Comparison of ENCODE assay signal across 12 cellular contexts in genomic region chr12:107125833-107126232, GRCh38. TPM values are rescaled to one million over a fixed set of nuclear protein-coding genes. Genes with fewer than 3 reads are reported as not detected.
DNase-seq lines count a peak whose midpoint lies in the region; ATAC-seq and TF ChIP-seq lines count a peak whose summit lies in the region.
"Had no signal": no experiment of that assay in that cellular context is flagged by ENCODE, and none has a peak within 500 bp of the region (broad histone marks: within the 10 kb centered on the region; RNA-seq: fewer than 3 reads in every experiment).

No MANE protein-coding gene starts in this region.

- no peaks in the 10 kb centered on the region for H3K36me3 ChIP-seq in PC-3 (ENCODE audit: low read depth, low read length)

- H3K27ac ChIP-seq in PC-3 (ENCODE audit: low read length) = no peak overlapping the region

- DNase-seq in NCI-H1105 (lab: John Stamatoyannopoulos, UW) (peak; percentile 32), NCI-H1436 treated with DMSO at 0.1 percent for 48 hours (lab: John Stamatoyannopoulos, UW) (peak; percentile 52), NCI-H69 (lab: John Stamatoyannopoulos, UW) (peak; percentile 95), left colon (no peak), epidermal melanocyte (ENCODE audit: insufficient read length, low spot score) (no peak), PC-3 (no peak)
- DNase-seq: CD4-positive, alpha-beta memory T cell; NCI-H226; SIG-M5; T-helper 17 cell had no signal

- no peaks in the 10 kb centered on the region for H4K20me1 ChIP-seq in PC-3 (ENCODE audit: low read length)

- peak; percentile 50 for ATAC-seq in left colon
- no peak for ATAC-seq in HG02840 (IDR thresholded peaks at IDR 0.05; ENCODE audit: low FRiP score, unreplicated experiment)
- ATAC-seq in PC-3 = no peak
- ATAC-seq: GM23338, T-helper 17 cell had no signal

- no peaks in the 10 kb centered on the region for H3K9me3 ChIP-seq in PC-3 (ENCODE audit: low read length)

- CTCF ChIA-PET in PC-3 (lab: Charles Lee) = no interaction called here

- no peak overlapping the region for H3K9ac ChIP-seq in PC-3 (ENCODE audit: low read length)

- no peaks in the 10 kb centered on the region for H3K4me1 ChIP-seq in PC-3 (ENCODE audit: insufficient read depth, low read length)

- H3K4me3 ChIP-seq in PC-3 (ENCODE audit: low read length) = no peak overlapping the region
- H3K4me3 ChIP-seq: GM23338 had no signal

- TF ChIP-seq CTCF in PC-3 (conservative IDR thresholded peaks at IDR 0.05; ENCODE audit: low read depth, low read length) = no peak

- POLR2A ChIA-PET in PC-3 (lab: Charles Lee; ENCODE audit: unreplicated experiment) = no interaction called here

- intact Hi-C loops in left colon (cut with DNase I, micrococcal nuclease) (no loop called here), PC-3 (cut with micrococcal nuclease) (no loop called here)

- no peak overlapping the region for H3K4me2 ChIP-seq in PC-3 (ENCODE audit: low read length)
- H3K4me2 ChIP-seq: GM23338 had no signal

- peaks cover 11% of the 10 kb centered on the region; the same call in 1 of the 2 replicates for H3K27me3 ChIP-seq in PC-3 (ENCODE audit: low read length)

- no TSS peak for BruUV-seq in PC-3 (replicated peaks; lab: Mats Ljungman, UMichigan)

- H3K9me2 ChIP-seq in PC-3 (replicated peaks; ENCODE audit: low read length) = no peaks in the 10 kb centered on the region

- no peak overlapping the region for H2AFZ ChIP-seq in PC-3 (ENCODE audit: low read length)
- H2AFZ ChIP-seq: GM23338 had no signal

- no peaks in the 10 kb centered on the region for H3F3A ChIP-seq in PC-3 (ENCODE audit: low read length, unreplicated experiment)

- no peaks in the 10 kb centered on the region for H3K79me2 ChIP-seq in PC-3 (ENCODE audit: low read length)

RNA-seq across cellular contexts. Expression of gene CRY1, which starts 32.5 kb away (rescaled TPM):
- total RNA-seq in left colon (10 to 100 TPM; 11.6 to 12.2 TPM), PC-3 (2014; rRNA removed) (32.0 and 32.4 TPM in 2 replicates)

Comparison
In these comparisons a context has a peak if more than half of its experiments do, and no peak if none do; other contexts are left out.
1. DNase-seq: peak in NCI-H1105 (single experiment), NCI-H1436 treated with DMSO at 0.1 percent for 48 hours (single experiment) and NCI-H69 (single experiment); none in left colon (0 of 2), epidermal melanocyte (single experiment) and PC-3 (single experiment).